In the genomic region with DNA sequence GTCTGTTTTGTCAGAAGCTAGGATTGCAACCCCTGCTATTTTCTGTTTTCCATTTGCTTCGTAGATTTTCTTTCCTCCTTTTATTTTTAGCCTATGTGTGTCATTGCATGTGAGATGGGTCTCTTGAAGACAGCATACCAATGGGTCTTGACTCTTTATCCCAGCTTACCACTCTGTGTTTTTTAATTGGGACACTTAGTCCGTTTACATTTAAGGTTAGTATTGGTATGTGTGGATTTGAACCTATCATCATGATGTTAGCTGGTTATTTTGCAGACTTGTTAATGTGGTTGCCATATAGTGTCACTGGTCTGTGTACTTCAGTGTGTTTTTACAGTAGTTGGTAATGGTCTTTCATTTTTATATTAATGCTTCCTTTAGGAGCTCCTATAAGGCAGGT, we compare ENCODE assay signal across 5 cellular contexts.
"Had no signal": no experiment of that assay in that cellular context is flagged by ENCODE, and none has a peak within 500 bp of the region (broad histone marks: within the 10 kb centered on the region; RNA-seq: fewer than 3 reads in every experiment).

No MANE protein-coding gene starts in this region.

- H3K27ac ChIP-seq: HL-60 had no signal

- DNase-seq: IMR-90, KBM-7, KG1 had no signal

- H3K4me3 ChIP-seq: K562 had no signal
